23 cellular contexts compared by ENCODE assay signal in the genomic region with DNA sequence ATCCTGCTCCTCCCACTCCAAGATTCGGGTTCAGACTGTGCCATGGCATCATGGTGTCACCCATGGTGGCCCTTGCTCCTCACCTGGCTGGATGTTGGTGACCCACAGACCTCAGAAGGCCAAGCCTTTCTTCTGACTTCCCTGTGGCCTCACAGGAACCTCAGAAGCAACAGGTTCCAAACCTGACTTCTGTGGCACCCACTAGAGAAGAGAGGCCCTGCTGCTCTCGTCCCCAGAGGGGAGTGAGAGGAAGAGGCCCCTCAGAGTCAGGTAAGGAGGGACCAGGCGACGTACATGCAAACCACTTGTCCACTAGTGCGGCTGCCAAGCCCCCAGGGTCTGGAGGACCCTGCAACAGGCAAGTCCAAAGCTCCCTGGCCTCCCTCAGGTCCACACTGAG. TPM values are rescaled to one million over a fixed set of nuclear protein-coding genes. Genes with fewer than 3 reads are reported as not detected.
"Had no signal": no experiment of that assay in that cellular context is flagged by ENCODE, and none has a peak within 500 bp of the region (broad histone marks: within the 10 kb centered on the region; RNA-seq: fewer than 3 reads in every experiment).

No MANE protein-coding gene starts in this region.

- H3K4me3 ChIP-seq: coronary artery, lower lobe of right lung, right lobe of liver, thoracic aorta, tibial nerve, upper lobe of left lung had no signal

- H3K9me3 Mint-ChIP-seq: effector memory CD8-positive, alpha-beta T cell; immature natural killer cell; naive thymus-derived CD8-positive, alpha-beta T cell; stimulated activated naive B cell treated with anti-CD40 and anti-IgM and Interleukin-4, amounts not matched to agents 10 μg/mL and 1 μg/mL and 100 μg/mL, for 72 hours; stimulated activated naive CD8-positive, alpha-beta T cell treated with anti-CD3 and anti-CD28 coated beads, Interleukin-15, Interleukin-2, amounts not matched to agents 100 ng/mL and 50 ng/mL, for 24 hours had no signal

- H3K27ac ChIP-seq: coronary artery, lower lobe of right lung, neutrophil, parathyroid adenoma, right lobe of liver, thoracic aorta, tibial nerve, upper lobe of left lung had no signal

- H3K79me2 ChIP-seq: parathyroid adenoma had no signal

- H3K27ac Mint-ChIP-seq: immature natural killer cell; progenitor cell of endocrine pancreas; stimulated activated naive B cell treated with anti-CD40 and anti-IgM and Interleukin-4, amounts not matched to agents 10 μg/mL and 1 μg/mL and 100 μg/mL, for 72 hours; stimulated activated naive CD8-positive, alpha-beta T cell treated with anti-CD3 and anti-CD28 coated beads, Interleukin-15, Interleukin-2, amounts not matched to agents 100 ng/mL and 50 ng/mL, for 24 hours had no signal

- H3K9ac ChIP-seq: parathyroid adenoma had no signal

- H2AFZ ChIP-seq: parathyroid adenoma had no signal

- H3K27me3 ChIP-seq: neutrophil, right lobe of liver, tibial nerve, upper lobe of left lung had no signal

- H3K27me3 Mint-ChIP-seq: effector memory CD8-positive, alpha-beta T cell; naive thymus-derived CD8-positive, alpha-beta T cell; progenitor cell of endocrine pancreas; stimulated activated naive B cell treated with anti-CD40 and anti-IgM and Interleukin-4, amounts not matched to agents 10 μg/mL and 1 μg/mL and 100 μg/mL, for 72 hours; stimulated activated naive CD8-positive, alpha-beta T cell treated with anti-CD3 and anti-CD28 coated beads, Interleukin-15, Interleukin-2, amounts not matched to agents 100 ng/mL and 50 ng/mL, for 24 hours had no signal

- H3K9me3 ChIP-seq: lower lobe of right lung, neutrophil, right lobe of liver, thoracic aorta had no signal

- H3K4me3 Mint-ChIP-seq: effector memory CD8-positive, alpha-beta T cell; immature natural killer cell; naive thymus-derived CD8-positive, alpha-beta T cell; nephron progenitor cell; stimulated activated naive B cell treated with anti-CD40 and anti-IgM and Interleukin-4, amounts not matched to agents 10 μg/mL and 1 μg/mL and 100 μg/mL, for 72 hours; stimulated activated naive CD8-positive, alpha-beta T cell treated with anti-CD3 and anti-CD28 coated beads, Interleukin-15, Interleukin-2, amounts not matched to agents 100 ng/mL and 50 ng/mL, for 24 hours had no signal

- H3K4me1 ChIP-seq: lower lobe of right lung, parathyroid adenoma, right lobe of liver, tibial nerve, upper lobe of left lung had no signal

- H3K4me1 Mint-ChIP-seq: immature natural killer cell; nephron progenitor cell; stimulated activated naive B cell treated with anti-CD40 and anti-IgM and Interleukin-4, amounts not matched to agents 10 μg/mL and 1 μg/mL and 100 μg/mL, for 72 hours had no signal

- H3K36me3 ChIP-seq: neutrophil, right lobe of liver had no signal

- H3K36me3 Mint-ChIP-seq: immature natural killer cell; naive thymus-derived CD8-positive, alpha-beta T cell had no signal

- DNase-seq: effector memory CD8-positive, alpha-beta T cell; hypothalamus; immature natural killer cell; islet precursor cell; left ventricle myocardium superior; lower lobe of right lung; naive thymus-derived CD8-positive, alpha-beta T cell; nephron progenitor cell; right lobe of liver; small intestine; stimulated activated CD4-positive, alpha-beta T cell treated with anti-CD3 and anti-CD28 coated beads, Interleukin-15, amount 100 ng/mL, for 24 hours; stimulated activated CD4-positive, alpha-beta T cell treated with anti-CD3 and anti-CD28 coated beads, Interleukin-2, amount 100 ng/mL, for 48 hours; stimulated activated naive B cell treated with anti-CD40 and anti-IgM and Interleukin-4, amounts not matched to agents 10 μg/mL and 1 μg/mL and 100 μg/mL, for 72 hours; upper lobe of left lung had no signal

- ATAC-seq: effector memory CD8-positive, alpha-beta T cell; left ventricle myocardium superior; lower lobe of right lung; naive thymus-derived CD8-positive, alpha-beta T cell; right lobe of liver; stimulated activated naive B cell treated with anti-CD40 and anti-IgM and Interleukin-4, amounts not matched to agents 10 μg/mL and 1 μg/mL and 100 μg/mL, for 72 hours had no signal

- FAIRE-seq: frontal cortex, small intestine, urothelium cell line had no signal

RNA-seq across cellular contexts. Expression of a gene that starts 17.9 kb away (rescaled TPM):
- total RNA-seq: naive thymus-derived CD8-positive, alpha-beta T cell had no signal
- polyA plus RNA-seq: immature natural killer cell; naive thymus-derived CD8-positive, alpha-beta T cell had no signal
